Comparison of ENCODE assay signal across 13 cellular contexts in genomic region chr9:7756088-7756487, GRCh38. TPM values are rescaled to one million over a fixed set of nuclear protein-coding genes. Genes with fewer than 3 reads are reported as not detected.
DNase-seq lines count a peak whose midpoint lies in the region; ATAC-seq, FAIRE-seq and TF ChIP-seq lines count a peak whose summit lies in the region.
"Had no signal": no experiment of that assay in that cellular context is flagged by ENCODE, and none has a peak within 500 bp of the region (broad histone marks: within the 10 kb centered on the region; RNA-seq: fewer than 3 reads in every experiment).

No MANE protein-coding gene starts in this region.

- FAIRE-seq in kidney (lab: Jason Lieb, UNC) = no peak
- FAIRE-seq: A204.1, H1 had no signal

- H3K36me3 ChIP-seq in kidney (ENCODE audit: control insufficient read depth in 1 of 2, insufficient read depth in 2 of 2, low read length in 2 of 2) = no peaks in the 10 kb centered on the region
- H3K36me3 ChIP-seq: thyroid gland had no signal

- H3K27ac ChIP-seq in kidney (ENCODE audit: low read depth in 2 of 2, low read length in 2 of 2) = no peak overlapping the region
- H3K27ac ChIP-seq: PC-9, thyroid gland had no signal

- no peaks in the 10 kb centered on the region for H3K9me3 ChIP-seq in kidney (ENCODE audit: control insufficient read depth in 1 of 2, low read length in 2 of 2)
- H3K9me3 ChIP-seq: thyroid gland had no signal

- intact Hi-C loops in kidney (cut with DNase I) = no loop called here

- no peaks in the 10 kb centered on the region for H3K27me3 Mint-ChIP-seq in natural killer cell treated with Interleukin-12 subunit alpha and Interleukin-12 subunit beta and Interleukin-15 and Interleukin-18, amount 100 ng/mL, for 72 hours

- TF ChIP-seq POLR2A in NB4 (IDR thresholded peaks at IDR 0.05; ENCODE audit: extremely low read depth, insufficient read length) = no peak

- POLR2A ChIA-PET in HEK293T (lab: Yijun Ruan, JAX) = no interaction called here

- H3K36me3 Mint-ChIP-seq in natural killer cell treated with Interleukin-12 subunit alpha and Interleukin-12 subunit beta and Interleukin-15 and Interleukin-18, amount 100 ng/mL, for 72 hours = no peaks in the 10 kb centered on the region

- H3K9me3 Mint-ChIP-seq in natural killer cell treated with Interleukin-12 subunit alpha and Interleukin-12 subunit beta and Interleukin-15 and Interleukin-18, amount 100 ng/mL, for 72 hours = peaks cover 7% of the 10 kb centered on the region

- CTCF ChIA-PET in HEK293T (lab: Yijun Ruan, JAX) = no interaction called here

- peak overlapping the region; percentile 60 for H3K4me3 Mint-ChIP-seq in natural killer cell treated with Interleukin-12 subunit alpha and Interleukin-12 subunit beta and Interleukin-15 and Interleukin-18, amount 100 ng/mL, for 72 hours

- DNase-seq in activated CD4-positive, CD25-positive, alpha-beta regulatory T cell treated with anti-CD3 and anti-CD28 coated beads, Interleukin-2, amount 50 U/mL, for 72 hours = no peak
- DNase-seq in NB4 (ENCODE audit: low read depth) (peak; percentile 51), HEK293T (ENCODE audit: extremely low spot score) (no peak), C1 segment of cervical spinal cord (lab: John Stamatoyannopoulos, UW) (no peak), kidney (no peak)
- DNase-seq in natural killer cell treated with Interleukin-12 subunit alpha and Interleukin-12 subunit beta and Interleukin-15 and Interleukin-18, amount 100 ng/mL, for 72 hours (ENCODE audit: low spot score) = peak; percentile 66
- DNase-seq: hippocampal formation, PC-9, thyroid gland had no signal

- H3K27ac Mint-ChIP-seq in natural killer cell treated with Interleukin-12 subunit alpha and Interleukin-12 subunit beta and Interleukin-15 and Interleukin-18, amount 100 ng/mL, for 72 hours = peak overlapping the region; percentile 78 to 86

- ATAC-seq in activated CD4-positive, CD25-positive, alpha-beta regulatory T cell treated with anti-CD3 and anti-CD28 coated beads, Interleukin-2, amount 50 U/mL, for 24 hours = peak; percentile 98 to 100
- peak; percentile 99 for ATAC-seq in HG02642 (IDR thresholded peaks at IDR 0.05; ENCODE audit: poor library complexity, unreplicated experiment)
- peak; percentile 94 to 96 for ATAC-seq in natural killer cell treated with Interleukin-12 subunit alpha and Interleukin-12 subunit beta and Interleukin-15 and Interleukin-18, amount 100 ng/mL, for 72 hours

- no peak overlapping the region for H3K4me3 ChIP-seq in NB4 (ENCODE audit: low read depth, low read length)
- no peak overlapping the region for H3K4me3 ChIP-seq in kidney (ENCODE audit: low read length in 2 of 2)
- H3K4me3 ChIP-seq: PC-9, thyroid gland had no signal

- peaks cover 7 to 12% of the 10 kb centered on the region in 2 donors for H3K4me1 Mint-ChIP-seq in natural killer cell treated with Interleukin-12 subunit alpha and Interleukin-12 subunit beta and Interleukin-15 and Interleukin-18, amount 100 ng/mL, for 72 hours (ENCODE audit: low read depth in 2 of 2)

- TF ChIP-seq CTCF in NB4 (IDR thresholded peaks at IDR 0.05; ENCODE audit: low read depth, low read length) = no peak
- TF ChIP-seq CTCF in kidney (IDR thresholded peaks at IDR 0.05; ENCODE audit: borderline replicate concordance, extremely low read depth, insufficient read depth) = no peak

- H3K4me1 ChIP-seq in kidney (ENCODE audit: control insufficient read depth in 1 of 2, insufficient read depth in 1 of 2, low read depth in 1 of 2, low read length in 2 of 2) = no peaks in the 10 kb centered on the region
- H3K4me1 ChIP-seq: thyroid gland had no signal

- no peak overlapping the region for H3K9ac ChIP-seq in kidney (ENCODE audit: low read length in 2 of 2)

TF ChIP-seq in HEK293T, 16 proteins besides CTCF, POLR2A, EP300 and RAD21:
- TF ChIP-seq HDGF (IDR thresholded peaks at IDR 0.05; ENCODE audit: borderline replicate concordance) (no peak), BHLHE40 (IDR thresholded peaks at IDR 0.05; ENCODE audit: borderline replicate concordance) (no peak), ZNF384 (IDR thresholded peaks at IDR 0.05) (no peak), LEF1 (IDR thresholded peaks at IDR 0.05; ENCODE audit: borderline replicate concordance) (no peak), ELF4 (IDR thresholded peaks at IDR 0.05) (no peak), ARNT (IDR thresholded peaks at IDR 0.05) (no peak), CTBP1 (IDR thresholded peaks at IDR 0.05; ENCODE audit: borderline replicate concordance) (no peak), FOXA1 (IDR thresholded peaks at IDR 0.05) (no peak), PKNOX1 (IDR thresholded peaks at IDR 0.05) (no peak), L3MBTL2 (conservative IDR thresholded peaks at IDR 0.05) (no peak), NFRKB (IDR thresholded peaks at IDR 0.05) (no peak), FOXM1 (IDR thresholded peaks at IDR 0.05; ENCODE audit: borderline replicate concordance) (no peak)

RNA-seq across cellular contexts. Expression of gene DMAC1, which starts 43.5 kb away (rescaled TPM):
- 10 to 100 TPM; 30.4 to 39.5 TPM for total RNA-seq in natural killer cell treated with Interleukin-12 subunit alpha and Interleukin-12 subunit beta and Interleukin-15 and Interleukin-18, amount 100 ng/mL, for 72 hours
- total RNA-seq in kidney = 54.9 TPM
- polyA plus RNA-seq in kidney (ENCODE audit: insufficient read depth, low read depth, low replicate concordance) = 159 TPM

Comparison
In these comparisons a context has a peak if more than half of its experiments do, and no peak if none do; other contexts are left out.
1. DNase-seq: peak in NB4 (single experiment) and natural killer cell treated with Interleukin-12 subunit alpha and Interleukin-12 subunit beta and Interleukin-15 and Interleukin-18, amount 100 ng/mL, for 72 hours (single experiment); none in activated CD4-positive, CD25-positive, alpha-beta regulatory T cell treated with anti-CD3 and anti-CD28 coated beads, Interleukin-2, amount 50 U/mL, for 72 hours (single experiment), HEK293T (single experiment), C1 segment of cervical spinal cord (0 of 14) and kidney (single experiment).
2. Peak in every context shown above with its lines, with median percentiles within 50 percentile points of each other: ATAC-seq.